ENCODE assay signal across 1 cellular context in the genomic region with DNA sequence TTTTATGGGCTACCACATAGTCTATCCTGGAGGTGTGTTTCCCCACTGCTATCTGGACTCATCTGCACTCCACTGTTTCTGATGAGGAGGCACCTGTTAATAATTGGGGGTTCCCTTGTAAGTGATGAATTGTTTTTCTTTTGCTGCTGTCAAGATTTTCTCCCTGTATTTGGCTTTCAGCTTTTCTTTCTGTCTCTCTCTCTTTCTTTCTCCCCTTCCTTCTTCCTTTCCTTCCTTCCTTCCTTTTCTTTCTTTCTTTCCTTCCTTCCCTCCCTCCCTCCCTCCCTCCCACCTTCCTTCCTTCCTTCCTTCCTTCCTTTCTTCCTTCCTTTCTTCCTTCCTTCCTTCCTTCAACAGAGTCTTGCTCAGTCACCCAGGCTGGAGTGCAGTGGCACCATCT.
A peak's percentile ranks its signal among the peaks of the same experiment; 100 is the strongest.
TF ChIP-seq lines count a peak whose summit lies in the region.

No MANE protein-coding gene starts in this region.

TF ChIP-seq in K562, 482 proteins besides CTCF, POLR2A, EP300 and RAD21:
- no peak for TF ChIP-seq ZNF347 (CRISPR knock-in tag; IDR thresholded peaks at IDR 0.05; ENCODE audit: low read depth)
- TF ChIP-seq NR4A1 (CRISPR knock-in tag; IDR thresholded peaks at IDR 0.05): no peak
- TF ChIP-seq NR4A1 (tag; IDR thresholded peaks at IDR 0.05): no peak
- TF ChIP-seq, protein P1, sequence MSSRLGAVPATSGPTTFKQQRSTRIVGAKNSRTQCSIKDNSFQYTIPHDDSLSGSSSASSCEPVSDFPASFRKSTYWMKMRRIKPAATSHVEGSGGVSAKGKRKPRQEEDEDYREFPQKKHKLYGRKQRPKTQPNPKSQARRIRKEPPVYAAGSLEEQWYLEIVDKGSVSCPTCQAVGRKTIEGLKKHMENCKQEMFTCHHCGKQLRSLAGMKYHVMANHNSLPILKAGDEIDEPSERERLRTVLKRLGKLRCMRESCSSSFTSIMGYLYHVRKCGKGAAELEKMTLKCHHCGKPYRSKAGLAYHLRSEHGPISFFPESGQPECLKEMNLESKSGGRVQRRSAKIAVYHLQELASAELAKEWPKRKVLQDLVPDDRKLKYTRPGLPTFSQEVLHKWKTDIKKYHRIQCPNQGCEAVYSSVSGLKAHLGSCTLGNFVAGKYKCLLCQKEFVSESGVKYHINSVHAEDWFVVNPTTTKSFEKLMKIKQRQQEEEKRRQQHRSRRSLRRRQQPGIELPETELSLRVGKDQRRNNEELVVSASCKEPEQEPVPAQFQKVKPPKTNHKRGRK (tag; IDR thresholded peaks at IDR 0.05): peak; percentile 70
- TF ChIP-seq, protein P2, sequence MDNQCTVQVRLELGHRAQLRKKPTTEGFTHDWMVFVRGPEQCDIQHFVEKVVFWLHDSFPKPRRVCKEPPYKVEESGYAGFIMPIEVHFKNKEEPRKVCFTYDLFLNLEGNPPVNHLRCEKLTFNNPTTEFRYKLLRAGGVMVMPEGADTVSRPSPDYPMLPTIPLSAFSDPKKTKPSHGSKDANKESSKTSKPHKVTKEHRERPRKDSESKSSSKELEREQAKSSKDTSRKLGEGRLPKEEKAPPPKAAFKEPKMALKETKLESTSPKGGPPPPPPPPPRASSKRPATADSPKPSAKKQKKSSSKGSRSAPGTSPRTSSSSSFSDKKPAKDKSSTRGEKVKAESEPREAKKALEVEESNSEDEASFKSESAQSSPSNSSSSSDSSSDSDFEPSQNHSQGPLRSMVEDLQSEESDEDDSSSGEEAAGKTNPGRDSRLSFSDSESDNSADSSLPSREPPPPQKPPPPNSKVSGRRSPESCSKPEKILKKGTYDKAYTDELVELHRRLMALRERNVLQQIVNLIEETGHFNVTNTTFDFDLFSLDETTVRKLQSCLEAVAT (IDR thresholded peaks at IDR 0.05): no peak
